In the genomic region with DNA sequence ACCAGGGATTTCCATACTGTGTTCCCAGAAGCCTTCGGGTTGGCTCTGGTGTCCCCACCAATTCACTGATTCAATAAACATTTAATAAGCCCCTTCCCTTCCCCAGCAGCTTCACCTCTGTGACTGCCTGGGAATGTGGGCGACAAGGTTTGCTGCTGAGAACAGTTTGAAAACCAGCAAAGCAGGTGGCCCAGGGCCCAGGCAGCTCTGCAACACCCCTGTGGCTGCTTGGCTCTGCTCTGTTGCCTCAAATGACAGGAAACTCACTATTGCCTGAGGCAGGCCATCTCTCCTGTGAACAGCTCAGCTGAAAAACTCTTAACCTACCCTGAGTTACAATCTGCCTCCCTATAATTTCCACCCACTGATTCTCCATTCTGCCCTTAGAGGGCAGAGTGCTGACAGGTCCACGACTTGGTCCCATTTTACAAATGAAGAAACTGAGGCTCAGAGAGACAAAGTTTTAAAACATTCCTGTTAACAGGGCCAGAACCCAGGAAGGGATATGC, we compare ENCODE assay signal across 8 cellular contexts.
DNase-seq lines count a peak whose midpoint lies in the region; ATAC-seq, FAIRE-seq and TF ChIP-seq lines count a peak whose summit lies in the region.

No MANE protein-coding gene starts in this region.

- H3K4me2 ChIP-seq in SU-DHL-6 (ENCODE audit: low read depth, low read length, poor library complexity, severe bottlenecking), result peak overlapping the region; percentile 43

- no peaks in the 10 kb centered on the region for H3K9me3 ChIP-seq in SU-DHL-6 (ENCODE audit: insufficient read depth, low read length)

- ATAC-seq in GM21529 (IDR thresholded peaks at IDR 0.05; ENCODE audit: unreplicated experiment), result peak; percentile 38
- ATAC-seq in HG02840 (IDR thresholded peaks at IDR 0.05; ENCODE audit: low FRiP score, unreplicated experiment), result no peak

- H3F3A ChIP-seq in SU-DHL-6 (ENCODE audit: insufficient read depth), result peaks cover 37% of the 10 kb centered on the region

- no peak overlapping the region for H3K4me3 ChIP-seq in SU-DHL-6 (ENCODE audit: insufficient read depth, low read length, poor library complexity, severe bottlenecking)

- FAIRE-seq in D721Med (lab: Jason Lieb, UNC), result no peak

- no peaks in the 10 kb centered on the region for H3K27me3 ChIP-seq in SU-DHL-6 (ENCODE audit: low read length)

- H3K9ac ChIP-seq in SU-DHL-6 (ENCODE audit: low read length), result peak overlapping the region; percentile 32

- H3K79me2 ChIP-seq in SU-DHL-6 (ENCODE audit: insufficient read depth, low read length), result peaks cover 24% of the 10 kb centered on the region

- H4K20me1 ChIP-seq in SU-DHL-6 (ENCODE audit: low read depth, low read length), result no peaks in the 10 kb centered on the region

- TF ChIP-seq CTCF in D721Med (IDR thresholded peaks at IDR 0.05; ENCODE audit: insufficient read depth, missing control alignments) (peak; percentile 18), SU-DHL-6 (IDR thresholded peaks at IDR 0.05; ENCODE audit: insufficient read depth, low read length, poor library complexity, severe bottlenecking) (peak; percentile 31)

- H3K27ac ChIP-seq in SU-DHL-6 (ENCODE audit: low read depth, low read length) (peak overlapping the region; percentile 99), substantia nigra (ENCODE audit: low read depth, low read length, poor library complexity, severe bottlenecking) (no peak overlapping the region)

- no peak overlapping the region for H2AFZ ChIP-seq in SU-DHL-6 (ENCODE audit: low read depth, low read length, severe bottlenecking)

- no peaks in the 10 kb centered on the region for H3K36me3 ChIP-seq in SU-DHL-6 (ENCODE audit: low read length)

- DNase-seq in D721Med (ENCODE audit: insufficient read length, low spot score), result peak; percentile 22
- DNase-seq in kidney tubule cell (ENCODE audit: low spot score), result peak; percentile 54
- DNase-seq in substantia nigra (lab: John Stamatoyannopoulos, UW), result no peak
- DNase-seq in activated gamma-delta T cell treated with Interleukin-2 at 50 U/mL for 16 hours, result no peak
- no peak for DNase-seq in D341Med (ENCODE audit: low spot score)

- H3K9me2 ChIP-seq in SU-DHL-6 (replicated peaks; ENCODE audit: insufficient read depth, low read length), result no peaks in the 10 kb centered on the region

Comparison
In these comparisons a context has a peak if more than half of its experiments do, and no peak if none do; other contexts are left out.
1. DNase-seq: peak in D721Med (single experiment) and kidney tubule cell (single experiment); none in substantia nigra (0 of 49), activated gamma-delta T cell treated with Interleukin-2 at 50 U/mL for 16 hours (single experiment) and D341Med (single experiment).